In genomic region chrX:13151806-13152510, GRCh38 we compare ENCODE assay signal across 9 cellular contexts.
DNase-seq lines count a peak whose midpoint lies in the region; ATAC-seq and TF ChIP-seq lines count a peak whose summit lies in the region.
"Had no signal": no experiment of that assay in that cellular context is flagged by ENCODE, and none has a peak within 500 bp of the region (broad histone marks: within the 10 kb centered on the region; RNA-seq: fewer than 3 reads in every experiment).

No MANE protein-coding gene starts in this region.

- DNase-seq in activated naive CD4-positive, alpha-beta T cell treated with Interleukin-2 at 50 U/mL for 16 hours = peak; percentile 16
- DNase-seq in activated naive CD4-positive, alpha-beta T cell treated with anti-CD3 and anti-CD28 coated beads, Interleukin-2, amount 50 U/mL, for 16 hours = no peak
- no peak for DNase-seq in activated naive CD4-positive, alpha-beta T cell treated with anti-CD3 and anti-CD28 coated beads, Interleukin-2, amount 50 U/mL, for 72 hours (ENCODE audit: low spot score in 2 of 2)
- DNase-seq in tibial nerve (ENCODE audit: low spot score in 2 of 2) = no peak
- no peak for DNase-seq in NCI-H187 (lab: John Stamatoyannopoulos, UW)
- no peak for DNase-seq in GM13976 (ENCODE audit: low spot score)
- no peak for DNase-seq in left lobe of liver (ENCODE audit: low spot score)
- DNase-seq: right lobe of liver had no signal

- in situ Hi-C loops in GM13976 (cut with MboI; ENCODE audit: low sequenced_read_pairs, unreplicated experiment) = no loop called here

- WGBS in tibial nerve, 2 donors = 47 to 62% methylated on average over 8 of the region's 8 CpGs

- peak overlapping the region; percentile 14 for H3K4me3 ChIP-seq in iPS-18a (ENCODE audit: low read length)
- no peak overlapping the region for H3K4me3 ChIP-seq in tibial nerve
- H3K4me3 ChIP-seq: right lobe of liver had no signal

- no peak for TF ChIP-seq CTCF in tibial nerve (IDR thresholded peaks at IDR 0.05)
- no peak for TF ChIP-seq CTCF in GM13976 (IDR thresholded peaks at IDR 0.05; ENCODE audit: borderline replicate concordance, control extremely low read depth, extremely low read depth, insufficient read depth, missing control alignments)

- H3K4me1 ChIP-seq in iPS-18a (ENCODE audit: control insufficient read depth, low read depth, low read length) (peaks cover 27% of the 10 kb centered on the region), tibial nerve (no peaks in the 10 kb centered on the region)
- H3K4me1 ChIP-seq: right lobe of liver had no signal

- H3K9ac ChIP-seq in iPS-18a (ENCODE audit: low read length) = peak overlapping the region; percentile 38

- no peaks in the 10 kb centered on the region for H3K36me3 ChIP-seq in iPS-18a (ENCODE audit: control insufficient read depth, low read depth, low read length)
- H3K36me3 ChIP-seq in tibial nerve = no peaks in the 10 kb centered on the region
- H3K36me3 ChIP-seq: right lobe of liver had no signal

- H3K9me3 Mint-ChIP-seq in activated naive CD4-positive, alpha-beta T cell treated with anti-CD3 and anti-CD28 coated beads, Interleukin-2, amount 50 U/mL, for 72 hours = peaks cover 5 to 20% of the 10 kb centered on the region in 2 donors

- H3K27ac Mint-ChIP-seq in activated naive CD4-positive, alpha-beta T cell treated with anti-CD3 and anti-CD28 coated beads, Interleukin-2, amount 50 U/mL, for 72 hours = peak overlapping the region; percentile 53 to 78

- ATAC-seq in activated naive CD4-positive, alpha-beta T cell treated with anti-CD3 and anti-CD28 coated beads, Interleukin-2, amount 50 U/mL, for 72 hours = peak; percentile 90 to 95
- no peak for ATAC-seq in left lobe of liver
- ATAC-seq: right lobe of liver had no signal

- TF ChIP-seq EP300 in tibial nerve (IDR thresholded peaks at IDR 0.05) = no peak

- H3K9me3 ChIP-seq in iPS-18a (ENCODE audit: control insufficient read depth, low read depth, low read length) = no peaks in the 10 kb centered on the region
- H3K9me3 ChIP-seq in tibial nerve = no peaks in the 10 kb centered on the region
- H3K9me3 ChIP-seq: right lobe of liver had no signal

- peaks cover 11 to 34% of the 10 kb centered on the region in 2 donors for H3K36me3 Mint-ChIP-seq in activated naive CD4-positive, alpha-beta T cell treated with anti-CD3 and anti-CD28 coated beads, Interleukin-2, amount 50 U/mL, for 72 hours

- H3K27ac ChIP-seq in iPS-18a (ENCODE audit: low read length) = peak overlapping the region; percentile 46
- H3K27ac ChIP-seq in tibial nerve = peak overlapping the region in 3 of 4 donors; percentile 19 to 71 (median 71)
- H3K27ac ChIP-seq: right lobe of liver had no signal

- H3K27me3 ChIP-seq in iPS-18a (ENCODE audit: control insufficient read depth, insufficient read depth, low read length) (peaks cover 29% of the 10 kb centered on the region), tibial nerve (no peaks in the 10 kb centered on the region)
- H3K27me3 ChIP-seq: right lobe of liver had no signal

- TF ChIP-seq POLR2A in tibial nerve (IDR thresholded peaks at IDR 0.05) = no peak
